Comparison of ENCODE assay signal across 1 cellular context in genomic region chr13:28421674-28422410, GRCh38.
TF ChIP-seq lines count a peak whose summit lies in the region.

No MANE protein-coding gene starts in this region.

TF ChIP-seq in GM23338, 12 proteins besides CTCF, POLR2A, EP300 and RAD21 (continued from another document):
- TF ChIP-seq REST (IDR thresholded peaks at IDR 0.05; ENCODE audit: unreplicated experiment) (no peak), POLR2AphosphoS5 (IDR thresholded peaks at IDR 0.05; ENCODE audit: low read depth) (no peak), NANOG (IDR thresholded peaks at IDR 0.05; ENCODE audit: borderline replicate concordance) (no peak), JUNB (IDR thresholded peaks at IDR 0.05; ENCODE audit: unreplicated experiment) (no peak), STAT1 (IDR thresholded peaks at IDR 0.05; ENCODE audit: unreplicated experiment) (no peak)
